In genomic region chr1:234967121-234967520, GRCh38 we compare ENCODE assay signal across 14 cellular contexts.
"Had no signal": no experiment of that assay in that cellular context is flagged by ENCODE, and none has a peak within 500 bp of the region (broad histone marks: within the 10 kb centered on the region; RNA-seq: fewer than 3 reads in every experiment).

No MANE protein-coding gene starts in this region.

- ATAC-seq: foreskin keratinocyte; left colon; mucosa of descending colon; stimulated activated effector memory CD8-positive, alpha-beta T cell treated with anti-CD3 and anti-CD28 coated beads, Interleukin-12 subunit alpha, Interleukin-12 subunit beta, amount 100 ng/mL, for 72 hours had no signal

- H3K27ac ChIP-seq: foreskin keratinocyte, ovary had no signal

- DNase-seq: activated B cell treated with CpG ODN at 0.5 μM for 24 hours; activated CD4-positive, alpha-beta T cell treated with anti-CD3 and anti-CD28 coated beads, Interleukin-2, amount 50 U/mL, for 4 hours; activated naive CD4-positive, alpha-beta T cell treated with anti-CD3 and anti-CD28 coated beads, Interleukin-2, amount 10 ng/mL, durations not matched to agents 7 days and 5 days; effector CD4-positive, alpha-beta T cell; foreskin keratinocyte; ovary; SK-N-SH; small intestine had no signal

- H3K9ac ChIP-seq: SK-N-SH had no signal

- H3K4me2 ChIP-seq: SK-N-SH had no signal

- H3K4me3 ChIP-seq: mucosa of descending colon, ovary had no signal

- H3K27me3 ChIP-seq: foreskin keratinocyte, ovary had no signal

- H3K9me3 ChIP-seq: mucosa of descending colon, ovary, SK-N-SH had no signal

- H3K36me3 ChIP-seq: ovary had no signal

- FAIRE-seq: colon, endothelial cell of umbilical vein, small intestine, TTC549 had no signal
